ENCODE assay signal across 8 cellular contexts in the genomic region with DNA sequence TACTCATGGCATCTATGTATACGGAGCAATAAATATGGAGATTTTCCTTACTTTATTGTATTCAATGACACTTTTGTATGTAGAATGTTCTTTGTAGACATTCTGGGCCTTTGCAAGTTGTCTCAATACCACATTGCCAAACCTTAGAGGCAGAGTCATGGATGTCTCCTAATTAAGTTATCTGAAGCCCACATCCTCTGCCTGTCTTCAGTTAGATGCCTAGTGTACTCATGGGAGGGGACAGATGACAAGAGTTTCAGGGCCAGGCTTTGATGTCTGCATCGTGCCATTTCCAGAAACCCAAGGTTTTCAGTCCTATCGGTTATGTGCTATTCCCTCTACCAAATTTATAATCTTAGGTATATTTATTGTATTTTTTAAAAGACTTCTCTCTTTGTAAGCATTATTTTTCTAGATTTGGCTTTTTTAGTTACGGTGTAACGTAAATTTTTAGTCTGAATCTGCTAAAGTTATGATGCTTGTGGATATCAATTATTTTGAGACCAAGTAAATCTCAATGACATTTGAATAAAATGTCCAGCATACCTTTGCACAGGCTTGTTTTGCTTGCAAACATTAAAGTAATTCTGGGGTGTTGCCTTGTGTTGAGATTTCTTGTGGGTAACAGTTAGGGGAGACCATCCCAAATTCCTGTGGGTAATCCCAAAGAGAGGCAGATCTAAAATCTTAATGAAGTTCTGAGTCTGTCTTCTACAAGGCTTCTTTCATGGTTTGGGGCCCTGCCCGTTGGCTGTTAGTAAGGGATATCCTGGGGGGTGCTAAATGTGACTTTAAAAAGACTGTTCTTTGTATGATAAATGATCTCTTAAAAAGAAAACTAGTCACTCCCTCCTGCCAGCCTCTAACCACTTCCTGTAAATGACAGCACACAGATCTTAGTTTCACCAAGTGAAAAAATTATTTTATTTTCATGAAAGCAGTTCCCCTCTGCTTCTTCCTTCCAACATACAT. TPM values are rescaled to one million over a fixed set of nuclear protein-coding genes. Genes with fewer than 3 reads are reported as not detected.
A peak's percentile ranks its signal among the peaks of the same experiment; 100 is the strongest.
DNase-seq lines count a peak whose midpoint lies in the region; ATAC-seq and TF ChIP-seq lines count a peak whose summit lies in the region.

No MANE protein-coding gene starts in this region.

- no peaks in the 10 kb centered on the region for H3K9me3 ChIP-seq in esophagus muscularis mucosa

- intact Hi-C loops in activated CD4-positive, alpha-beta T cell treated with anti-CD3 and anti-CD28 coated beads, Interleukin-2, amount 10 ng/mL, durations not matched to agents 24 days and 14 days (cut with micrococcal nuclease), result loop anchor here (1.0 kb wide), 2 partner anchors 9 to 19 kb away; no protein-coding TSS in a partner anchor
- intact Hi-C loops in esophagus muscularis mucosa (cut with DNase I), result loop anchor here (2.0 kb wide), 1 partner anchor 62 kb away; no protein-coding TSS in a partner anchor

- DNase-seq in M059J (ENCODE audit: low read depth) (peak; percentile 92), esophagus muscularis mucosa (ENCODE audit: extremely low spot score) (no peak), NCI-H82 treated with DMSO at 0.1 percent for 48 hours (lab: John Stamatoyannopoulos, UW; ENCODE audit: unreplicated experiment) (no peak), NCI-H2196 treated with DMSO at 0.1 percent for 48 hours (lab: John Stamatoyannopoulos, UW; ENCODE audit: unreplicated experiment) (no peak)
- peak; percentile 87 for DNase-seq in activated CD4-positive, alpha-beta T cell treated with anti-CD3 and anti-CD28 coated beads, Interleukin-2, amount 10 ng/mL, durations not matched to agents 24 days and 14 days
- peak; percentile 62 for DNase-seq in stimulated activated CD8-positive, alpha-beta memory T cell treated with anti-CD3 and anti-CD28 coated beads, Interleukin-4, amount 100 ng/mL, for 48 hours

- H3K36me3 Mint-ChIP-seq in activated CD4-positive, alpha-beta T cell treated with anti-CD3 and anti-CD28 coated beads, Interleukin-2, amount 10 ng/mL, durations not matched to agents 24 days and 14 days (ENCODE audit: low read depth), result no peaks in the 10 kb centered on the region

- H3K4me3 ChIP-seq in esophagus muscularis mucosa, result no peak overlapping the region

- TF ChIP-seq CTCF in esophagus muscularis mucosa (IDR thresholded peaks at IDR 0.05), result no peak

- TF ChIP-seq EP300 in esophagus muscularis mucosa (IDR thresholded peaks at IDR 0.05), result no peak

- no peak for TF ChIP-seq POLR2A in esophagus muscularis mucosa (IDR thresholded peaks at IDR 0.05; ENCODE audit: low read depth)

- H3K4me1 ChIP-seq in esophagus muscularis mucosa, result peaks cover 35 to 88% (median 80%) of the 10 kb centered on the region in 4 donors

- H3K4me3 Mint-ChIP-seq in activated CD4-positive, alpha-beta T cell treated with anti-CD3 and anti-CD28 coated beads, Interleukin-2, amount 10 ng/mL, durations not matched to agents 24 days and 14 days, result peak overlapping the region; percentile 80

- H3K27ac Mint-ChIP-seq in activated CD4-positive, alpha-beta T cell treated with anti-CD3 and anti-CD28 coated beads, Interleukin-2, amount 10 ng/mL, durations not matched to agents 24 days and 14 days, result peak overlapping the region; percentile 96

- no peaks in the 10 kb centered on the region for H3K36me3 ChIP-seq in esophagus muscularis mucosa

- 70% methylated on average over 6 of the region's 6 CpGs for WGBS in esophagus muscularis mucosa

- no peaks in the 10 kb centered on the region for H3K27me3 ChIP-seq in esophagus muscularis mucosa

- H3K27ac ChIP-seq in esophagus muscularis mucosa (replicated peaks in 1 of 4), result peak overlapping the region; percentile 90 to 94 (median 92)

- no peaks in the 10 kb centered on the region for H3K9me3 Mint-ChIP-seq in activated CD4-positive, alpha-beta T cell treated with anti-CD3 and anti-CD28 coated beads, Interleukin-2, amount 10 ng/mL, durations not matched to agents 24 days and 14 days

- ATAC-seq in GM18519 (IDR thresholded peaks at IDR 0.05; ENCODE audit: low FRiP score, unreplicated experiment), result peak; percentile 44
- no peak for ATAC-seq in HG02571 (IDR thresholded peaks at IDR 0.05; ENCODE audit: unreplicated experiment)

- H3K27me3 Mint-ChIP-seq in activated CD4-positive, alpha-beta T cell treated with anti-CD3 and anti-CD28 coated beads, Interleukin-2, amount 10 ng/mL, durations not matched to agents 24 days and 14 days, result no peaks in the 10 kb centered on the region

- H3K4me1 Mint-ChIP-seq in activated CD4-positive, alpha-beta T cell treated with anti-CD3 and anti-CD28 coated beads, Interleukin-2, amount 10 ng/mL, durations not matched to agents 24 days and 14 days, result peaks cover 66% of the 10 kb centered on the region

RNA-seq across cellular contexts. Expression of gene MACF1, which starts 8.0 kb away (rescaled TPM):
- 60.0 and 113 TPM in 2 replicates for total RNA-seq in M059J (2014; rRNA removed; shearing (Covaris generic))
- total RNA-seq in activated CD4-positive, alpha-beta T cell treated with anti-CD3 and anti-CD28 coated beads, Interleukin-2, amount 10 ng/mL, durations not matched to agents 24 days and 14 days, result 203 and 204 TPM in 2 replicates
- 100 to 1,000 TPM; 386 to 627 (median 576) TPM for total RNA-seq in esophagus muscularis mucosa

Comparison
In these comparisons a context has a peak if more than half of its experiments do, and no peak if none do; other contexts are left out.
1. DNase-seq: peak in M059J (single experiment), activated CD4-positive, alpha-beta T cell treated with anti-CD3 and anti-CD28 coated beads, Interleukin-2, amount 10 ng/mL, durations not matched to agents 24 days and 14 days (single experiment) and stimulated activated CD8-positive, alpha-beta memory T cell treated with anti-CD3 and anti-CD28 coated beads, Interleukin-4, amount 100 ng/mL, for 48 hours (single experiment); none in esophagus muscularis mucosa (single experiment), NCI-H82 treated with DMSO at 0.1 percent for 48 hours (single experiment) and NCI-H2196 treated with DMSO at 0.1 percent for 48 hours (single experiment).